In the genomic region with DNA sequence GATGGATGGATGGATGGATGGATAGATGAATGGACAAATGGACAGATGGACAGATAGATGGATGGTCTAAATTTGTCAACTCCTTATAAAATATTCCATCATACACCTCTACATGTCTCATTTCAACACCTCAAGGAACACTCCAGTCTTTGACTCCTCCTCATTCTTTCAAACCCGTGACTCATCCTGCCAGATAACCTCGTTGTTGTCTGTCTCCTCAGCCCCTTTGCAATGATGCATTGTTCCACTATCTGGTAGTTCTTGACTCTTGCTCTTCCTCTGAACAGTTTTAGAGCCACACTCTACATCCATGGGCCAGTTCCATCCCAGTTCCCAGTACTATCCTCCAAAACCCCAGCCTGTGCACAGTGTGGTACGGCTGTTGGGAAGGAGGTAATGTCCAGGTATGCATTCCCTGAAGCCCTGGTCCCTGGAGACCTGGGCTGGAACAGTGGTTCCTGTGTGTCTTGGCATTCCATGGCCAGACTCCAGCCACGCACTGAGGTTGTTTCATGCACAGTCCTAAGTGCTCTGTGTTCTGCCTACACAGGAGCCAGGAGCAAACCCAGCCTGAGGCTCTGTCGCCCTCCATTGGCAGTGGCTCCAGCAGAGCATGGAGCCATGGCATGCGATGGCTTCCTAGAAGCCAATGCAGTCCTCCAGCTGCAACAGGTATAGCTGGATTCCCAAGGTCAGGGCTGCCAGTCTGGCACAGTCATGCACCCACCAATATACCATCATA, we compare ENCODE assay signal across 1 cellular context.
TF ChIP-seq lines count a peak whose summit lies in the region.

No MANE protein-coding gene starts in this region.

TF ChIP-seq in H1, 55 proteins besides CTCF, POLR2A, EP300 and RAD21 (continued from another document):
- no peak for TF ChIP-seq SAP30 (IDR thresholded peaks at IDR 0.05; ENCODE audit: insufficient read depth, insufficient replicate concordance, low read length)
- TF ChIP-seq GABPA (IDR thresholded peaks at IDR 0.05; ENCODE audit: borderline replicate concordance, insufficient read depth, low read length): no peak
- no peak for TF ChIP-seq NRF1 (IDR thresholded peaks at IDR 0.05; ENCODE audit: low read depth, low read length)
- no peak for TF ChIP-seq BCL11A (IDR thresholded peaks at IDR 0.05; ENCODE audit: low read depth in 2 of 2, low read length in 2 of 2)
TF ChIP-seq in H1: peak in this region for 0.
